Comparison of ENCODE assay signal across 29 cellular contexts in genomic region chr9:136193891-136194279, GRCh38. TPM values are rescaled to one million over a fixed set of nuclear protein-coding genes. Genes with fewer than 3 reads are reported as not detected.
"Had no signal": no experiment of that assay in that cellular context is flagged by ENCODE, and none has a peak within 500 bp of the region (broad histone marks: within the 10 kb centered on the region; RNA-seq: fewer than 3 reads in every experiment).

No MANE protein-coding gene starts in this region.

- H3K27ac Mint-ChIP-seq: activated CD4-positive, alpha-beta T cell treated with anti-CD3 and anti-CD28 coated beads, Interleukin-2, amount 10 ng/mL, durations not matched to agents 7 days and 5 days; activated naive CD4-positive, alpha-beta T cell treated with anti-CD3 and anti-CD28 coated beads, Interleukin-2, amount 50 U/mL, for 24 hours; activated T-cell treated with anti-CD3 and anti-CD28 coated beads, Interleukin-2, amount 50 U/mL, for 72 hours; dendritic cell treated with granulocyte-macrophage colony-stimulating factor and Interleukin-4, amounts not matched to agents 40 ng/mL and 50 ng/mL, for 4 days; natural killer cell treated with Interleukin-12 subunit alpha and Interleukin-12 subunit beta and Interleukin-15 and Interleukin-18, amount 100 ng/mL, for 72 hours; stimulated activated memory B cell treated with anti-CD40 and anti-IgM and Interleukin-4, amounts not matched to agents 10 μg/mL and 1 μg/mL and 100 μg/mL, for 72 hours had no signal

- H3K36me3 Mint-ChIP-seq: activated naive CD4-positive, alpha-beta T cell treated with anti-CD3 and anti-CD28 coated beads, Interleukin-2, amount 50 U/mL, for 24 hours; natural killer cell treated with Interleukin-12 subunit alpha and Interleukin-12 subunit beta and Interleukin-15 and Interleukin-18, amount 100 ng/mL, for 72 hours; stimulated activated memory B cell treated with anti-CD40 and anti-IgM and Interleukin-4, amounts not matched to agents 10 μg/mL and 1 μg/mL and 100 μg/mL, for 72 hours had no signal

- H3K27ac ChIP-seq: breast epithelium, esophagus squamous epithelium, hepatocyte, sigmoid colon, thyroid gland had no signal

- H3K4me3 Mint-ChIP-seq: activated CD4-positive, alpha-beta T cell treated with anti-CD3 and anti-CD28 coated beads, Interleukin-2, amount 10 ng/mL, durations not matched to agents 7 days and 5 days; activated naive CD4-positive, alpha-beta T cell treated with anti-CD3 and anti-CD28 coated beads, Interleukin-2, amount 50 U/mL, for 24 hours; activated T-cell treated with anti-CD3 and anti-CD28 coated beads, Interleukin-2, amount 50 U/mL, for 72 hours; dendritic cell treated with granulocyte-macrophage colony-stimulating factor and Interleukin-4, amounts not matched to agents 40 ng/mL and 50 ng/mL, for 4 days; natural killer cell treated with Interleukin-12 subunit alpha and Interleukin-12 subunit beta and Interleukin-15 and Interleukin-18, amount 100 ng/mL, for 72 hours; stimulated activated memory B cell treated with anti-CD40 and anti-IgM and Interleukin-4, amounts not matched to agents 10 μg/mL and 1 μg/mL and 100 μg/mL, for 72 hours had no signal

- H3K79me2 ChIP-seq: hepatocyte had no signal

- H3K36me3 ChIP-seq: breast epithelium, esophagus squamous epithelium, sigmoid colon, thyroid gland had no signal

- H2AFZ ChIP-seq: hepatocyte had no signal

- ATAC-seq: activated CD4-positive, CD25-positive, alpha-beta regulatory T cell treated with anti-CD3 and anti-CD28 coated beads, Interleukin-2, amount 50 U/mL, for 24 hours; activated T-cell treated with anti-CD3 and anti-CD28 coated beads, Interleukin-2, amount 50 U/mL, for 72 hours; left lobe of liver; natural killer cell treated with Interleukin-12 subunit alpha and Interleukin-12 subunit beta and Interleukin-15 and Interleukin-18, amount 100 ng/mL, for 72 hours; stimulated activated memory B cell treated with anti-CD40 and anti-IgM and Interleukin-4, amounts not matched to agents 10 μg/mL and 1 μg/mL and 100 μg/mL, for 72 hours had no signal

- H3K4me3 ChIP-seq: breast epithelium, esophagus squamous epithelium, hepatocyte, lung, sigmoid colon, thyroid gland had no signal

- H3K9me3 Mint-ChIP-seq: activated CD4-positive, alpha-beta T cell treated with anti-CD3 and anti-CD28 coated beads, Interleukin-2, amount 10 ng/mL, durations not matched to agents 7 days and 5 days; activated naive CD4-positive, alpha-beta T cell treated with anti-CD3 and anti-CD28 coated beads, Interleukin-2, amount 50 U/mL, for 24 hours; activated T-cell treated with anti-CD3 and anti-CD28 coated beads, Interleukin-2, amount 50 U/mL, for 72 hours; dendritic cell treated with granulocyte-macrophage colony-stimulating factor and Interleukin-4, amounts not matched to agents 40 ng/mL and 50 ng/mL, for 4 days; natural killer cell treated with Interleukin-12 subunit alpha and Interleukin-12 subunit beta and Interleukin-15 and Interleukin-18, amount 100 ng/mL, for 72 hours; stimulated activated memory B cell treated with anti-CD40 and anti-IgM and Interleukin-4, amounts not matched to agents 10 μg/mL and 1 μg/mL and 100 μg/mL, for 72 hours had no signal

- DNase-seq: activated CD4-positive, alpha-beta T cell treated with anti-CD3 and anti-CD28 coated beads, Interleukin-2, amount 10 ng/mL, durations not matched to agents 7 days and 5 days; activated CD8-positive, alpha-beta memory T cell treated with anti-CD3 and anti-CD28 coated beads for 24 hours; activated CD8-positive, alpha-beta memory T cell treated with anti-CD3 and anti-CD28 coated beads, Interleukin-2, amount 50 U/mL, for 48 hours; activated effector memory CD4-positive, alpha-beta T cell treated with anti-CD3 and anti-CD28 coated beads, Interleukin-2, amount 50 U/mL, for 16 hours; activated T-cell treated with anti-CD3 and anti-CD28 coated beads, Interleukin-2, amount 50 U/mL, for 72 hours; effector CD8-positive, alpha-beta T cell; esophagus squamous epithelium; kidney; occipital lobe; sigmoid colon; stimulated activated CD4-positive, alpha-beta T cell treated with anti-CD3 and anti-CD28 coated beads, Interleukin-4, amount 100 ng/mL, for 4 hours; T1000; thyroid gland had no signal

- H3K9me3 ChIP-seq: breast epithelium, esophagus squamous epithelium, sigmoid colon, thyroid gland had no signal

- H3K4me1 Mint-ChIP-seq: activated CD4-positive, alpha-beta T cell treated with anti-CD3 and anti-CD28 coated beads, Interleukin-2, amount 10 ng/mL, durations not matched to agents 7 days and 5 days had no signal

RNA-seq across cellular contexts. Expression of gene LHX3, which starts 11.0 kb away (rescaled TPM):
- total RNA-seq: activated CD4-positive, alpha-beta T cell treated with anti-CD3 and anti-CD28 coated beads, Interleukin-2, amount 10 ng/mL, durations not matched to agents 7 days and 5 days; astrocyte; breast epithelium; cerebellum; esophagus squamous epithelium; glomerular endothelial cell; hepatocyte; kidney; left lobe of liver; lung; occipital lobe; renal cortical epithelial cell; sigmoid colon; subcutaneous adipose tissue; T-helper 1 cell treated with Interleukin-12 subunit alpha and Interleukin-12 subunit beta and Interleukin-4 antibody, amounts not matched to agents 30 ng/mL and 1 ng/mL, for 36 hours; thyroid gland; ureter had no signal
- polyA plus RNA-seq: hepatocyte, lung, sigmoid colon had no signal
